8 cellular contexts compared by ENCODE assay signal in the genomic region with DNA sequence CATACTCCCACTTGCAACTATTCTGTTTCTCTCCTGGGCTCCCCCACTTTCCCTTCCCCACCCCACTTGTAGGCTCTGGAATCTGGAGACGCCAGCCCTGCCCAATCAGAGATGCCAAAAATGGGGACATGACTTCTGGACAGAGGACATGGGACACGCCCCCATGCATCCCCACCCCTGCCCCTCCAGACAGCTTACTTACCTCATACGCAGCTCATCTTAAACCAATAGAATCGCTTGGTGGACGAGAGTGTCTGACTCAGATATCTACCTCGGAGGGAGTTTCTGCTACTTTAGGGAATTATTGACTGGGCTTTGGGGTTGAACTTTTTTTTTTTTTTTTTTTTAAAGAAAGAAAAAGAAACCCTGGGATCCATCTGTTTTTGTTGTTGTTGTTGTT. TPM values are rescaled to one million over a fixed set of nuclear protein-coding genes. Genes with fewer than 3 reads are reported as not detected.
DNase-seq lines count a peak whose midpoint lies in the region; ATAC-seq and TF ChIP-seq lines count a peak whose summit lies in the region.
"Not testable (repeated sequence)": the region's sequence is repeated elsewhere in the genome, so short reads cannot be mapped to it uniquely, and the experiment has no call there.

No MANE protein-coding gene starts in this region.

- H3K4me1 Mint-ChIP-seq in activated T-helper 2 cell treated with anti-CD3 and anti-CD28 coated beads, Interferon-gamma antibody, Interleukin-2, Interleukin-4, amounts not matched to agents 10 μg/mL and 5 μg/mL and 100 μg/mL, durations not matched to agents 14 hours and 24 hours and 36 hours (ENCODE audit: low read depth), result peaks cover 17% of the 10 kb centered on the region
- peaks cover 16 to 45% of the 10 kb centered on the region in 2 donors for H3K4me1 Mint-ChIP-seq in stimulated activated naive B cell treated with anti-CD40 and anti-IgM and Interleukin-4, amounts not matched to agents 10 μg/mL and 1 μg/mL and 100 μg/mL, for 72 hours

- H3K27ac Mint-ChIP-seq in activated T-helper 2 cell treated with anti-CD3 and anti-CD28 coated beads, Interferon-gamma antibody, Interleukin-2, Interleukin-4, amounts not matched to agents 10 μg/mL and 5 μg/mL and 100 μg/mL, durations not matched to agents 14 hours and 24 hours and 36 hours, result peak overlapping the region; percentile 19
- peak overlapping the region; percentile 26 for H3K27ac Mint-ChIP-seq in stimulated activated naive B cell treated with anti-CD40 and anti-IgM and Interleukin-4, amounts not matched to agents 10 μg/mL and 1 μg/mL and 100 μg/mL, for 72 hours

- CTCF ChIA-PET in GM10248 (lab: Yijun Ruan, JAX), result not testable (repeated sequence)

- peaks cover 23% of the 10 kb centered on the region for H3K36me3 Mint-ChIP-seq in activated T-helper 2 cell treated with anti-CD3 and anti-CD28 coated beads, Interferon-gamma antibody, Interleukin-2, Interleukin-4, amounts not matched to agents 10 μg/mL and 5 μg/mL and 100 μg/mL, durations not matched to agents 14 hours and 24 hours and 36 hours (ENCODE audit: low read depth)
- peaks cover 11 to 17% of the 10 kb centered on the region in 2 donors for H3K36me3 Mint-ChIP-seq in stimulated activated naive B cell treated with anti-CD40 and anti-IgM and Interleukin-4, amounts not matched to agents 10 μg/mL and 1 μg/mL and 100 μg/mL, for 72 hours

- not testable (repeated sequence) for H3K27me3 Mint-ChIP-seq in activated T-helper 2 cell treated with anti-CD3 and anti-CD28 coated beads, Interferon-gamma antibody, Interleukin-2, Interleukin-4, amounts not matched to agents 10 μg/mL and 5 μg/mL and 100 μg/mL, durations not matched to agents 14 hours and 24 hours and 36 hours (ENCODE audit: low read depth); stimulated activated naive B cell treated with anti-CD40 and anti-IgM and Interleukin-4, amounts not matched to agents 10 μg/mL and 1 μg/mL and 100 μg/mL, for 72 hours

- not testable (repeated sequence) for TF ChIP-seq CTCF in GM10248 (IDR thresholded peaks at IDR 0.05; ENCODE audit: control extremely low read depth, extremely low read depth, low read depth, missing control alignments)

- intact Hi-C loops in activated T-helper 2 cell treated with anti-CD3 and anti-CD28 coated beads, Interferon-gamma antibody, Interleukin-2, Interleukin-4, amounts not matched to agents 10 μg/mL and 5 μg/mL and 100 μg/mL, durations not matched to agents 14 hours and 24 hours and 36 hours (cut with micrococcal nuclease), result not testable (repeated sequence)

- peaks cover 31% of the 10 kb centered on the region for H3K9me3 Mint-ChIP-seq in activated T-helper 2 cell treated with anti-CD3 and anti-CD28 coated beads, Interferon-gamma antibody, Interleukin-2, Interleukin-4, amounts not matched to agents 10 μg/mL and 5 μg/mL and 100 μg/mL, durations not matched to agents 14 hours and 24 hours and 36 hours
- H3K9me3 Mint-ChIP-seq in stimulated activated naive B cell treated with anti-CD40 and anti-IgM and Interleukin-4, amounts not matched to agents 10 μg/mL and 1 μg/mL and 100 μg/mL, for 72 hours, result peaks cover 16 to 18% of the 10 kb centered on the region in 2 donors

- not testable (repeated sequence) for H3K4me3 Mint-ChIP-seq in activated T-helper 2 cell treated with anti-CD3 and anti-CD28 coated beads, Interferon-gamma antibody, Interleukin-2, Interleukin-4, amounts not matched to agents 10 μg/mL and 5 μg/mL and 100 μg/mL, durations not matched to agents 14 hours and 24 hours and 36 hours (ENCODE audit: low read depth); stimulated activated naive B cell treated with anti-CD40 and anti-IgM and Interleukin-4, amounts not matched to agents 10 μg/mL and 1 μg/mL and 100 μg/mL, for 72 hours

- DNase-seq in GM10248 (ENCODE audit: extremely low spot score), result peak; percentile 39
- DNase-seq in activated T-helper 2 cell treated with anti-CD3 and anti-CD28 coated beads, Interferon-gamma antibody, Interleukin-2, Interleukin-4, amounts not matched to agents 10 μg/mL and 5 μg/mL and 100 μg/mL, durations not matched to agents 14 hours and 24 hours and 36 hours (ENCODE audit: low spot score); stimulated activated naive B cell treated with anti-CD40 and anti-IgM and Interleukin-4, amounts not matched to agents 10 μg/mL and 1 μg/mL and 100 μg/mL, for 72 hours: not testable (repeated sequence)
- DNase-seq in kidney tubule cell (ENCODE audit: low spot score), result peak; percentile 20

- ATAC-seq in GM18907 (IDR thresholded peaks at IDR 0.05; ENCODE audit: unreplicated experiment), result peak; percentile 53
- peak; percentile 49 for ATAC-seq in GM21786 (IDR thresholded peaks at IDR 0.05; ENCODE audit: unreplicated experiment)
- peak; percentile 44 for ATAC-seq in HG03045 (IDR thresholded peaks at IDR 0.05; ENCODE audit: unreplicated experiment)
- ATAC-seq in SK-N-SH treated with all-trans-retinoic acid at 6 μM for 48 hours, result peak; percentile 71
- peak in 1 of 2 donors; percentile 67 for ATAC-seq in stimulated activated naive B cell treated with anti-CD40 and anti-IgM and Interleukin-4, amounts not matched to agents 10 μg/mL and 1 μg/mL and 100 μg/mL, for 72 hours (replicated peaks)

- POLR2A ChIA-PET in GM10248 (lab: Yijun Ruan, JAX), result interaction anchor here (0.8 kb wide), 1 partner anchor 20 kb away, joined by 4 read pairs; no protein-coding TSS in a partner anchor

RNA-seq across cellular contexts. Expression of a gene that starts 58.4 kb away (rescaled TPM):
- 7.4 and 7.7 TPM in 2 replicates for total RNA-seq in activated T-helper 2 cell treated with anti-CD3 and anti-CD28 coated beads, Interferon-gamma antibody, Interleukin-2, Interleukin-4, amounts not matched to agents 10 μg/mL and 5 μg/mL and 100 μg/mL, durations not matched to agents 14 hours and 24 hours and 36 hours
